ENCODE assay signal across 8 cellular contexts in genomic region chr16:85888405-85889331, GRCh38. TPM values are rescaled to one million over a fixed set of nuclear protein-coding genes. Genes with fewer than 3 reads are reported as not detected.
DNase-seq lines count a peak whose midpoint lies in the region; ATAC-seq and TF ChIP-seq lines count a peak whose summit lies in the region.

No MANE protein-coding gene starts in this region.

- in situ Hi-C loops in gastrocnemius medialis (cut with MboI; ENCODE audit: low sequenced_read_pairs in 4 of 4), result no loop called here

- no peaks in the 10 kb centered on the region for H3K36me3 Mint-ChIP-seq in activated CD4-positive, alpha-beta memory T cell treated with anti-CD3 and anti-CD28 coated beads, Interleukin-2, amount 10 ng/mL, durations not matched to agents 7 days and 5 days (ENCODE audit: low read depth)

- no peaks in the 10 kb centered on the region for H3K36me3 ChIP-seq in mesenchymal stem cell (ENCODE audit: control insufficient read depth in 1 of 2, insufficient read depth in 2 of 2, low read depth in 1 of 2, low read length in 2 of 2)
- H3K36me3 ChIP-seq in gastrocnemius medialis, result no peaks in the 10 kb centered on the region

- H3K4me1 Mint-ChIP-seq in activated CD4-positive, alpha-beta memory T cell treated with anti-CD3 and anti-CD28 coated beads, Interleukin-2, amount 10 ng/mL, durations not matched to agents 7 days and 5 days, result peaks cover 16% of the 10 kb centered on the region

- H3K9me3 Mint-ChIP-seq in activated CD4-positive, alpha-beta memory T cell treated with anti-CD3 and anti-CD28 coated beads, Interleukin-2, amount 10 ng/mL, durations not matched to agents 7 days and 5 days, result no peaks in the 10 kb centered on the region

- 43% methylated on average over 4 of the region's 5 CpGs for WGBS in mesenchymal stem cell

- CTCF ChIA-PET in activated CD4-positive, alpha-beta memory T cell treated with anti-CD3 and anti-CD28 coated beads, Interleukin-2, amount 10 ng/mL, durations not matched to agents 7 days and 5 days (lab: Charles Lee), result interaction anchor here (0.9 kb wide), 1 partner anchor 98 kb away, joined by 3 read pairs; no protein-coding TSS in a partner anchor

- no peak overlapping the region for H2AK5ac ChIP-seq in mesenchymal stem cell (ENCODE audit: low read length, severe bottlenecking)

- no peak overlapping the region for H2BK120ac ChIP-seq in mesenchymal stem cell (ENCODE audit: low read depth, low read length)

- no peak overlapping the region for H3K4me3 Mint-ChIP-seq in activated CD4-positive, alpha-beta memory T cell treated with anti-CD3 and anti-CD28 coated beads, Interleukin-2, amount 10 ng/mL, durations not matched to agents 7 days and 5 days

- intact Hi-C loops in gastrocnemius medialis (cut with DNase I; ENCODE audit: low total_unique reads), result no loop called here

- no peak for TF ChIP-seq POLR2A in gastrocnemius medialis (IDR thresholded peaks at IDR 0.05)

- H2BK5ac ChIP-seq in mesenchymal stem cell (ENCODE audit: low read depth, low read length, poor library complexity, severe bottlenecking), result no peak overlapping the region

- no peaks in the 10 kb centered on the region for H3K9me3 ChIP-seq in mesenchymal stem cell (ENCODE audit: control insufficient read depth, low read length)
- no peaks in the 10 kb centered on the region for H3K9me3 ChIP-seq in gastrocnemius medialis

- H4K91ac ChIP-seq in mesenchymal stem cell (ENCODE audit: low read length), result no peak overlapping the region

- H3K4ac ChIP-seq in mesenchymal stem cell (ENCODE audit: low read depth in 1 of 2, low read length in 2 of 2), result peak overlapping the region in 1 of 2 experiments; percentile 13

- H3K79me1 ChIP-seq in mesenchymal stem cell (replicated peaks; ENCODE audit: low read length, poor library complexity, severe bottlenecking), result no peaks in the 10 kb centered on the region

- peak overlapping the region in 1 of 2 experiments; percentile 0 for H2BK12ac ChIP-seq in mesenchymal stem cell (ENCODE audit: low read length in 2 of 2)

- POLR2A ChIA-PET in activated CD4-positive, alpha-beta memory T cell treated with anti-CD3 and anti-CD28 coated beads, Interleukin-2, amount 10 ng/mL, durations not matched to agents 7 days and 5 days (lab: Charles Lee), result no interaction called here

- H4K8ac ChIP-seq in mesenchymal stem cell (ENCODE audit: low read length), result peak overlapping the region; percentile 25

- peaks cover 17 to 54% of the 10 kb centered on the region in 2 experiments for H3K27me3 ChIP-seq in mesenchymal stem cell (ENCODE audit: control insufficient read depth in 1 of 2, insufficient read depth in 1 of 2, low read length in 2 of 2)
- peaks cover 10 to 14% (median 10%) of the 10 kb centered on the region in 3 donors for H3K27me3 ChIP-seq in gastrocnemius medialis

- peak; percentile 83 for ATAC-seq in GM19452 (IDR thresholded peaks at IDR 0.05; ENCODE audit: unreplicated experiment)
- peak; percentile 90 for ATAC-seq in HG03439 (IDR thresholded peaks at IDR 0.05; ENCODE audit: unreplicated experiment)
- ATAC-seq in gastrocnemius medialis, result no peak

- H3K18ac ChIP-seq in mesenchymal stem cell (ENCODE audit: low read depth in 1 of 2, low read length in 2 of 2), result no peak overlapping the region

- no peak overlapping the region for H3K4me2 ChIP-seq in mesenchymal stem cell (ENCODE audit: low read length, poor library complexity, severe bottlenecking)

- peak; percentile 51 for DNase-seq in GM03348 (ENCODE audit: low spot score)
- DNase-seq in activated CD4-positive, alpha-beta memory T cell treated with anti-CD3 and anti-CD28 coated beads, Interleukin-2, amount 10 ng/mL, durations not matched to agents 7 days and 5 days, result no peak
- peak; percentile 86 for DNase-seq in mesenchymal stem cell
- DNase-seq in amygdala (lab: John Stamatoyannopoulos, UW), result no peak
- no peak for DNase-seq in NCI-H446 treated with DMSO at 0.1 percent for 48 hours (lab: John Stamatoyannopoulos, UW)
- DNase-seq in gastrocnemius medialis, result no peak

- no peak overlapping the region for H3K23ac ChIP-seq in mesenchymal stem cell (ENCODE audit: low read length in 2 of 2)

- H3K4me1 ChIP-seq in mesenchymal stem cell (ENCODE audit: control insufficient read depth, insufficient read depth, low read depth, low read length) (peaks cover 5% of the 10 kb centered on the region), gastrocnemius medialis (no peaks in the 10 kb centered on the region)

- no peak overlapping the region for H2BK15ac ChIP-seq in mesenchymal stem cell (ENCODE audit: low read depth, poor library complexity, severe bottlenecking)

- H3K4me3 ChIP-seq in mesenchymal stem cell (ENCODE audit: insufficient read depth in 1 of 2, low read depth in 1 of 2, low read length in 2 of 2) (no peak overlapping the region), gastrocnemius medialis (no peak overlapping the region)

- peaks cover 37% of the 10 kb centered on the region for H3K27me3 Mint-ChIP-seq in activated CD4-positive, alpha-beta memory T cell treated with anti-CD3 and anti-CD28 coated beads, Interleukin-2, amount 10 ng/mL, durations not matched to agents 7 days and 5 days

- no peak overlapping the region for H2AFZ ChIP-seq in mesenchymal stem cell (ENCODE audit: low read depth, low read length)

- H3K27ac ChIP-seq in mesenchymal stem cell (ENCODE audit: low read length, poor library complexity, severe bottlenecking) (no peak overlapping the region), gastrocnemius medialis (no peak overlapping the region)

- peak overlapping the region; percentile 33 for H3K27ac Mint-ChIP-seq in activated CD4-positive, alpha-beta memory T cell treated with anti-CD3 and anti-CD28 coated beads, Interleukin-2, amount 10 ng/mL, durations not matched to agents 7 days and 5 days

- H3K14ac ChIP-seq in mesenchymal stem cell (ENCODE audit: low read length in 2 of 2), result no peak overlapping the region

- H3K9ac ChIP-seq in mesenchymal stem cell (ENCODE audit: low read length), result no peak overlapping the region

- TF ChIP-seq CTCF in gastrocnemius medialis (IDR thresholded peaks at IDR 0.05 in 4 of 5, conservative IDR thresholded peaks at IDR 0.05 in 1 of 5), result no peak

RNA-seq across cellular contexts. Expression of gene IRF8, which starts 10.3 kb away (rescaled TPM):
- total RNA-seq in activated CD4-positive, alpha-beta memory T cell treated with anti-CD3 and anti-CD28 coated beads, Interleukin-2, amount 10 ng/mL, durations not matched to agents 7 days and 5 days, result 1 to 10 TPM; 4.8 to 4.9 TPM
- 0.21 TPM for polyA plus RNA-seq in mesenchymal stem cell (2013, experiment 1 of 2)
- polyA plus RNA-seq in mesenchymal stem cell (2013, experiment 2 of 2), result 0.08 TPM
- total RNA-seq in gastrocnemius medialis, result 1 to 10 TPM; 1.5 to 3.1 (median 2.8) TPM

Comparison
In these comparisons a context has a peak if more than half of its experiments do, and no peak if none do; other contexts are left out.
1. DNase-seq: peak in GM03348 (single experiment) and mesenchymal stem cell (single experiment); none in activated CD4-positive, alpha-beta memory T cell treated with anti-CD3 and anti-CD28 coated beads, Interleukin-2, amount 10 ng/mL, durations not matched to agents 7 days and 5 days (single experiment), amygdala (0 of 56), NCI-H446 treated with DMSO at 0.1 percent for 48 hours (single experiment) and gastrocnemius medialis (0 of 2).
2. ATAC-seq: peak in GM19452 (single experiment) and HG03439 (single experiment); none in gastrocnemius medialis (0 of 2).